ENCODE assay signal across 8 cellular contexts in genomic region chr11:110069158-110069737, GRCh38. TPM values are rescaled to one million over a fixed set of nuclear protein-coding genes. Genes with fewer than 3 reads are reported as not detected.
DNase-seq lines count a peak whose midpoint lies in the region; ATAC-seq and TF ChIP-seq lines count a peak whose summit lies in the region.

No MANE protein-coding gene starts in this region.

- peak; percentile 92 for ATAC-seq in foreskin keratinocyte
- ATAC-seq in GM19023 (IDR thresholded peaks at IDR 0.05; ENCODE audit: unreplicated experiment) = no peak

- H3K4me1 ChIP-seq in HEK293 (ENCODE audit: control insufficient read depth, insufficient read depth, low read length) (no peaks in the 10 kb centered on the region; the same call in 1 of the 2 replicates), foreskin keratinocyte (peaks cover 37% of the 10 kb centered on the region), suprapubic skin (peaks cover 10% of the 10 kb centered on the region)

- no peak for TF ChIP-seq CTCF in HEK293 (tag by site-specific recombination; IDR thresholded peaks at IDR 0.05)
- no peak for TF ChIP-seq CTCF in foreskin keratinocyte (conservative IDR thresholded peaks at IDR 0.05)
- no peak for TF ChIP-seq CTCF in suprapubic skin (IDR thresholded peaks at IDR 0.05)

- H3K36me3 ChIP-seq in HEK293 (ENCODE audit: control insufficient read depth in 2 of 2, insufficient read depth in 1 of 2, low read length in 2 of 2) (no peaks in the 10 kb centered on the region), suprapubic skin (no peaks in the 10 kb centered on the region)

- POLR2A ChIA-PET in HEK293 (lab: Yijun Ruan, JAX) = interaction anchor here (0.8 kb wide), 1 partner anchor 10 kb away, joined by 3 read pairs; no protein-coding TSS in a partner anchor

- no peak for TF ChIP-seq EP300 in suprapubic skin (IDR thresholded peaks at IDR 0.05)

- TF ChIP-seq POLR2A in suprapubic skin (IDR thresholded peaks at IDR 0.05) = no peak

- H3K27me3 ChIP-seq in foreskin keratinocyte = no peaks in the 10 kb centered on the region
- H3K27me3 ChIP-seq in suprapubic skin = no peaks in the 10 kb centered on the region

- H3K27ac ChIP-seq in HEK293 (ENCODE audit: extremely low read depth, low read depth, low read length) (peak overlapping the region; percentile 33; the same call in 1 of the 2 replicates), foreskin keratinocyte (peak overlapping the region; percentile 87), suprapubic skin (peak overlapping the region; percentile 42)

- H3K9me3 ChIP-seq in HEK293 (ENCODE audit: control insufficient read depth, insufficient read depth, low read depth, low read length) (no peaks in the 10 kb centered on the region), suprapubic skin (no peaks in the 10 kb centered on the region)

- CTCF ChIA-PET in HEK293 (lab: Yijun Ruan, JAX) = interaction anchor here (1.0 to 1.2 kb wide), 2 partner anchors 130 to 224 kb away, joined by 4 read pairs; no protein-coding TSS in a partner anchor

- H3K4me3 ChIP-seq in HEK293 (ENCODE audit: low read depth, low read length) (no peak overlapping the region), suprapubic skin (no peak overlapping the region)

- 11% methylated on average over 7 of the region's 7 CpGs for WGBS in suprapubic skin

- peak; percentile 44 for DNase-seq in AG08396 (ENCODE audit: low spot score)
- DNase-seq in SHP77 treated with DMSO at 0.1 percent for 48 hours (lab: John Stamatoyannopoulos, UW) = peak; percentile 29
- peak; percentile 83 to 95 for DNase-seq in foreskin keratinocyte
- DNase-seq in suprapubic skin (ENCODE audit: low spot score in 2 of 2) = peak in 1 of 2 donors; percentile 79
- DNase-seq in HK-2 (ENCODE audit: unreplicated experiment) = no peak
- DNase-seq in stimulated activated CD4-positive, alpha-beta T cell treated with anti-CD3 and anti-CD28 coated beads, Interleukin-12 subunit alpha, Interleukin-12 subunit beta, amount 100 ng/mL, for 4 hours = no peak

TF ChIP-seq in HEK293, 187 proteins besides CTCF, POLR2A, EP300 and RAD21:
- TF ChIP-seq BCL6B (tag by site-specific recombination; IDR thresholded peaks at IDR 0.05) = no peak
- TF ChIP-seq ZNF555 (tag by site-specific recombination; conservative IDR thresholded peaks at IDR 0.05) = no peak
- peak; percentile 84 for TF ChIP-seq SP7 (tag by site-specific recombination; IDR thresholded peaks at IDR 0.05)
- no peak for TF ChIP-seq ZNF843 (tag by site-specific recombination; IDR thresholded peaks at IDR 0.05)
- TF ChIP-seq ZBTB6 (tag by site-specific recombination; IDR thresholded peaks at IDR 0.05) = 0 out of 2 replicates have a peak, but pooled peaks have one; percentile 16
- TF ChIP-seq KLF1 (tag by site-specific recombination; IDR thresholded peaks at IDR 0.05) = no peak
- peak; percentile 58 for TF ChIP-seq ZBTB17 (tag by site-specific recombination; IDR thresholded peaks at IDR 0.05)
- no peak for TF ChIP-seq ZNF791 (tag by site-specific recombination; IDR thresholded peaks at IDR 0.05)
- no peak for TF ChIP-seq ZNF707 (tag by site-specific recombination; IDR thresholded peaks at IDR 0.05)
- peak; percentile 66 for TF ChIP-seq TRIM28 (IDR thresholded peaks at IDR 0.05; ENCODE audit: borderline replicate concordance, low read length)
- no peak for TF ChIP-seq ZBTB7A (tag by site-specific recombination; IDR thresholded peaks at IDR 0.05; ENCODE audit: low read depth)
- peak; percentile 37; the same call in 1 of the 2 replicates for TF ChIP-seq ZNF366 (tag by site-specific recombination; conservative IDR thresholded peaks at IDR 0.05)
- no peak for TF ChIP-seq YY1 (tag by site-specific recombination; IDR thresholded peaks at IDR 0.05)
- TF ChIP-seq ZNF529 (tag by site-specific recombination; IDR thresholded peaks at IDR 0.05; ENCODE audit: insufficient replicate concordance) = no peak
- TF ChIP-seq ZNF362 (tag by site-specific recombination; IDR thresholded peaks at IDR 0.05) = no peak
- TF ChIP-seq OSR2 (tag by site-specific recombination; IDR thresholded peaks at IDR 0.05) = 0 out of 2 replicates have a peak, but pooled peaks have one; percentile 14
- TF ChIP-seq ZBTB44 (tag by site-specific recombination; IDR thresholded peaks at IDR 0.05) = no peak
- TF ChIP-seq OVOL3 (tag by site-specific recombination; IDR thresholded peaks at IDR 0.05) = no peak
- no peak for TF ChIP-seq IKZF3 (tag by site-specific recombination; IDR thresholded peaks at IDR 0.05)
- TF ChIP-seq ZNF624 (tag by site-specific recombination; IDR thresholded peaks at IDR 0.05) = no peak
- no peak for TF ChIP-seq ZNF585B (tag by site-specific recombination; IDR thresholded peaks at IDR 0.05)
- TF ChIP-seq RBAK (tag by site-specific recombination; IDR thresholded peaks at IDR 0.05) = no peak
- TF ChIP-seq GLIS1 (tag by site-specific recombination; IDR thresholded peaks at IDR 0.05) = peak; percentile 85
- no peak for TF ChIP-seq ZNF169 (tag by site-specific recombination; IDR thresholded peaks at IDR 0.05)
- TF ChIP-seq MYNN (tag by site-specific recombination; IDR thresholded peaks at IDR 0.05; ENCODE audit: borderline replicate concordance) = no peak
- no peak for TF ChIP-seq ZNF776 (tag by site-specific recombination; IDR thresholded peaks at IDR 0.05; ENCODE audit: borderline replicate concordance)
- no peak for TF ChIP-seq ZNF626 (tag by site-specific recombination; IDR thresholded peaks at IDR 0.05)
- TF ChIP-seq ZNF548 (tag by site-specific recombination; IDR thresholded peaks at IDR 0.05) = no peak
- TF ChIP-seq FEZF1 (tag by site-specific recombination; IDR thresholded peaks at IDR 0.05) = peak; percentile 41
- no peak for TF ChIP-seq ZXDB (tag by site-specific recombination; IDR thresholded peaks at IDR 0.05)
- TF ChIP-seq WT1 (tag by site-specific recombination; IDR thresholded peaks at IDR 0.05) = no peak
- peak; percentile 53; the same call in 1 of the 2 replicates for TF ChIP-seq ZNF660 (tag by site-specific recombination; IDR thresholded peaks at IDR 0.05)
- no peak for TF ChIP-seq ZNF16 (tag by site-specific recombination; IDR thresholded peaks at IDR 0.05; ENCODE audit: low read depth)
- no peak for TF ChIP-seq GFI1B (tag by site-specific recombination; IDR thresholded peaks at IDR 0.05)
- no peak for TF ChIP-seq ZNF777 (tag by site-specific recombination; IDR thresholded peaks at IDR 0.05; ENCODE audit: borderline replicate concordance)
- no peak for TF ChIP-seq ZBTB1 (tag by site-specific recombination; IDR thresholded peaks at IDR 0.05)
- TF ChIP-seq ZNF248 (tag by site-specific recombination; IDR thresholded peaks at IDR 0.05) = no peak
- no peak for TF ChIP-seq ZNF621 (tag by site-specific recombination; IDR thresholded peaks at IDR 0.05)
- no peak for TF ChIP-seq ZSCAN16 (tag by site-specific recombination; IDR thresholded peaks at IDR 0.05)

RNA-seq across cellular contexts. Expression of gene ZC3H12C, which starts 23.9 kb away (rescaled TPM):
- total RNA-seq in foreskin keratinocyte = 12.5 and 12.6 TPM in 2 replicates
- 1.3 and 1.4 TPM in 2 replicates for polyA plus RNA-seq in foreskin keratinocyte
- 10 to 100 TPM; 15.0 to 22.7 (median 20.8) TPM for total RNA-seq in suprapubic skin

Comparison
In these comparisons a context has a peak if more than half of its experiments do, and no peak if none do; other contexts are left out.
1. DNase-seq: peak in AG08396 (single experiment), SHP77 treated with DMSO at 0.1 percent for 48 hours (single experiment) and foreskin keratinocyte (2 of 2); none in HK-2 (single experiment) and stimulated activated CD4-positive, alpha-beta T cell treated with anti-CD3 and anti-CD28 coated beads, Interleukin-12 subunit alpha, Interleukin-12 subunit beta, amount 100 ng/mL, for 4 hours (single experiment).
2. H3K27ac ChIP-seq: peak in every context shown above with its lines; median percentile 87 in foreskin keratinocyte; 42 in suprapubic skin; 33 in HEK293.